Comparison of ENCODE assay signal across 12 cellular contexts in the genomic region with DNA sequence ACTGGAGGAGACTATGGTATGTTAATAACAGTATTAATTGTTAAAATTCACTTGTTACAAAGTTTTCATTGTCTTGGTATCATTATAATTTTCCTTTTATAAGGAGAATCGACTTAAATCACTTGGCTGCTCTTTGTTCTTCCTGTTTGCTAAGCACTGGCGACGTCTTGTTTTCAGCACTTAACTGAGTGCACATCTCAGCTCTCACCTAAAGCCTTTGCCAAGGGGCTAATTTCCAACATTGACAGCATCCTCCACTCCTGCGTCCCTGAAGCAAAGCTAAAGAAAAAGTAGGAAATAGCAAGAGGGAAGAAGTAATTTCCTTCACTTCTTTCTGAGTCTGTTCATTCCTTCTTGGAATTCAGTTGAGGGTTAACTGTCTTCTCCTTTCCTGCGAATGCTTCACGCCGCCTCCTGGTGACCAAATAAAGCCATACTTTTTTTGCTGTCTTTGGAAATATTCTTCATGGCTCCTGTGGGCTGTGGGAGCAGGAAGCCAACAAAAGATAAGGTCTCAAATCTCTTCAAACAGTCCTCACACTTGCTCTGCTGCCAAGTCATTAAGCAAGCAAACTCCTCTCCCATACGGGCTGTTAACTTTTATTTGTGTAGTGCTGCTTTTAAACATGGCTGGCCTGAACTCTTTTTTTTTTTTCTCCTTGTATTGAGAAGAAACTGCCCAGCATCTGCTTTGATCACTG.
DNase-seq lines count a peak whose midpoint lies in the region; ATAC-seq and TF ChIP-seq lines count a peak whose summit lies in the region.
"Had no signal": no experiment of that assay in that cellular context is flagged by ENCODE, and none has a peak within 500 bp of the region (broad histone marks: within the 10 kb centered on the region; RNA-seq: fewer than 3 reads in every experiment).

No MANE protein-coding gene starts in this region.

- in situ Hi-C loops in GM13976 (cut with MboI; ENCODE audit: low sequenced_read_pairs, unreplicated experiment): no loop called here

- H3K36me3 Mint-ChIP-seq in Calu3 (ENCODE audit: insufficient read depth, unreplicated experiment): peaks cover 4% of the 10 kb centered on the region

- H3K9me3 Mint-ChIP-seq in Calu3 (ENCODE audit: low read depth, unreplicated experiment): no peaks in the 10 kb centered on the region
- H3K9me3 Mint-ChIP-seq: dendritic cell treated with granulocyte-macrophage colony-stimulating factor and Interleukin-4, amounts not matched to agents 40 ng/mL and 50 ng/mL, for 4 days had no signal

- TF ChIP-seq CTCF in Calu3 (IDR thresholded peaks at IDR 0.05; ENCODE audit: unreplicated experiment): peak; percentile 41
- TF ChIP-seq CTCF in omental fat pad (IDR thresholded peaks at IDR 0.05): no peak
- no peak for TF ChIP-seq CTCF in GM13976 (IDR thresholded peaks at IDR 0.05; ENCODE audit: borderline replicate concordance, control extremely low read depth, extremely low read depth, insufficient read depth, missing control alignments)

- DNase-seq in Calu3 (peak; percentile 44), OCI-M1 (lab: John Stamatoyannopoulos, UW) (peak; percentile 88), Right ventricle myocardium superior (peak; percentile 42), omental fat pad (ENCODE audit: low spot score) (no peak), AG08396 (ENCODE audit: low spot score) (no peak), NCI-H128 (lab: John Stamatoyannopoulos, UW; ENCODE audit: unreplicated experiment) (no peak), GM13976 (ENCODE audit: low spot score) (no peak)
- DNase-seq: activated CD8-positive, alpha-beta memory T cell treated with anti-CD3 and anti-CD28 coated beads for 24 hours; midbrain; NCI-H524 treated with DMSO at 0.1 percent for 48 hours had no signal

- intact Hi-C loops in Calu3 (cut with micrococcal nuclease; ENCODE audit: unreplicated experiment) (loop anchor here (2.0 to 10.0 kb wide), 4 partner anchors 118 to 564 kb away; no protein-coding TSS in a partner anchor), Right ventricle myocardium superior (cut with DNase I) (no loop called here)

- H3K27me3 Mint-ChIP-seq in Calu3 (ENCODE audit: unreplicated experiment): no peaks in the 10 kb centered on the region

- H3K4me3 Mint-ChIP-seq in Calu3 (ENCODE audit: low read depth, unreplicated experiment): peak overlapping the region; percentile 56
- H3K4me3 Mint-ChIP-seq: dendritic cell treated with granulocyte-macrophage colony-stimulating factor and Interleukin-4, amounts not matched to agents 40 ng/mL and 50 ng/mL, for 4 days had no signal

- peaks cover 50% of the 10 kb centered on the region for H3K4me1 Mint-ChIP-seq in Calu3 (ENCODE audit: low read depth, unreplicated experiment)

- CTCF ChIA-PET in Calu3 (lab: Charles Lee): interaction anchor here (1.1 to 1.6 kb wide), 3 partner anchors 8 to 566 kb away, joined by 4 to 6 read pairs (median 4); no protein-coding TSS in a partner anchor

- ATAC-seq in Right ventricle myocardium superior (ENCODE audit: poor library complexity): peak; percentile 94
- peak; percentile 71 for ATAC-seq in omental fat pad (ENCODE audit: low FRiP score)
- ATAC-seq in GM18861 (IDR thresholded peaks at IDR 0.05; ENCODE audit: unreplicated experiment): no peak

- BruUV-seq in Calu3 (replicated peaks; lab: Mats Ljungman, UMichigan): no TSS peak

- peak overlapping the region; percentile 77 for H3K27ac Mint-ChIP-seq in Calu3 (ENCODE audit: unreplicated experiment)
- H3K27ac Mint-ChIP-seq: dendritic cell treated with granulocyte-macrophage colony-stimulating factor and Interleukin-4, amounts not matched to agents 40 ng/mL and 50 ng/mL, for 4 days had no signal

Comparison
In these comparisons a context has a peak if more than half of its experiments do, and no peak if none do; other contexts are left out.
1. DNase-seq: peak in Calu3 (single experiment), OCI-M1 (single experiment) and Right ventricle myocardium superior (single experiment); none in omental fat pad (single experiment), AG08396 (single experiment), NCI-H128 (single experiment) and GM13976 (single experiment).